17 cellular contexts compared by ENCODE assay signal in genomic region chr7:153522261-153522660, GRCh38.
"Had no signal": no experiment of that assay in that cellular context is flagged by ENCODE, and none has a peak within 500 bp of the region (broad histone marks: within the 10 kb centered on the region; RNA-seq: fewer than 3 reads in every experiment).

No MANE protein-coding gene starts in this region.

- H3K27me3 ChIP-seq: body of pancreas, heart left ventricle, upper lobe of left lung had no signal

- DNase-seq: activated CD8-positive, alpha-beta T cell treated with anti-CD3 and anti-CD28 coated beads for 36 hours; activated gamma-delta T cell; activated T-cell treated with anti-CD3 and anti-CD28 coated beads, Interleukin-2, amount 50 U/mL, for 72 hours; body of pancreas; effector CD8-positive, alpha-beta T cell; heart left ventricle; mesendoderm; nucleus accumbens; SHP77 treated with DMSO at 0.1 percent for 48 hours; substantia nigra; upper lobe of left lung; WERI-Rb-1 had no signal

- H3K4me3 Mint-ChIP-seq: activated CD8-positive, alpha-beta T cell treated with anti-CD3 and anti-CD28 coated beads for 36 hours; activated T-cell treated with anti-CD3 and anti-CD28 coated beads, Interleukin-2, amount 50 U/mL, for 72 hours; central memory CD8-positive, alpha-beta T cell; nephron; stimulated activated memory B cell treated with anti-CD40 and anti-IgM and Interleukin-4, amounts not matched to agents 10 μg/mL and 1 μg/mL and 100 μg/mL, for 72 hours had no signal

- H3K4me1 ChIP-seq: body of pancreas, heart left ventricle, upper lobe of left lung had no signal

- H3K27ac ChIP-seq: body of pancreas, upper lobe of left lung, WERI-Rb-1 had no signal

- H3K27ac Mint-ChIP-seq: activated CD8-positive, alpha-beta T cell treated with anti-CD3 and anti-CD28 coated beads for 36 hours; activated naive CD4-positive, alpha-beta T cell treated with anti-CD3 and anti-CD28 coated beads, Interleukin-2, amount 50 U/mL, for 72 hours; activated T-cell treated with anti-CD3 and anti-CD28 coated beads, Interleukin-2, amount 50 U/mL, for 72 hours; nephron; stimulated activated memory B cell treated with anti-CD40 and anti-IgM and Interleukin-4, amounts not matched to agents 10 μg/mL and 1 μg/mL and 100 μg/mL, for 72 hours had no signal

- H3K27me3 Mint-ChIP-seq: activated CD8-positive, alpha-beta T cell treated with anti-CD3 and anti-CD28 coated beads for 36 hours; central memory CD8-positive, alpha-beta T cell; stimulated activated memory B cell treated with anti-CD40 and anti-IgM and Interleukin-4, amounts not matched to agents 10 μg/mL and 1 μg/mL and 100 μg/mL, for 72 hours had no signal

- H3K36me3 Mint-ChIP-seq: stimulated activated memory B cell treated with anti-CD40 and anti-IgM and Interleukin-4, amounts not matched to agents 10 μg/mL and 1 μg/mL and 100 μg/mL, for 72 hours had no signal

- H3K36me3 ChIP-seq: heart left ventricle, upper lobe of left lung, WERI-Rb-1 had no signal

- H3K4me1 Mint-ChIP-seq: central memory CD8-positive, alpha-beta T cell; nephron; stimulated activated memory B cell treated with anti-CD40 and anti-IgM and Interleukin-4, amounts not matched to agents 10 μg/mL and 1 μg/mL and 100 μg/mL, for 72 hours had no signal

- ATAC-seq: activated CD8-positive, alpha-beta T cell treated with anti-CD3 and anti-CD28 coated beads for 36 hours; activated naive CD4-positive, alpha-beta T cell treated with anti-CD3 and anti-CD28 coated beads, Interleukin-2, amount 50 U/mL, for 72 hours; activated T-cell treated with anti-CD3 and anti-CD28 coated beads, Interleukin-2, amount 50 U/mL, for 72 hours; body of pancreas; left colon; stimulated activated memory B cell treated with anti-CD40 and anti-IgM and Interleukin-4, amounts not matched to agents 10 μg/mL and 1 μg/mL and 100 μg/mL, for 72 hours had no signal

- H3K9me3 ChIP-seq: body of pancreas, upper lobe of left lung had no signal

- H3K4me3 ChIP-seq: body of pancreas, heart left ventricle, upper lobe of left lung had no signal
